Comparison of ENCODE assay signal across 2 cellular contexts in the genomic region with DNA sequence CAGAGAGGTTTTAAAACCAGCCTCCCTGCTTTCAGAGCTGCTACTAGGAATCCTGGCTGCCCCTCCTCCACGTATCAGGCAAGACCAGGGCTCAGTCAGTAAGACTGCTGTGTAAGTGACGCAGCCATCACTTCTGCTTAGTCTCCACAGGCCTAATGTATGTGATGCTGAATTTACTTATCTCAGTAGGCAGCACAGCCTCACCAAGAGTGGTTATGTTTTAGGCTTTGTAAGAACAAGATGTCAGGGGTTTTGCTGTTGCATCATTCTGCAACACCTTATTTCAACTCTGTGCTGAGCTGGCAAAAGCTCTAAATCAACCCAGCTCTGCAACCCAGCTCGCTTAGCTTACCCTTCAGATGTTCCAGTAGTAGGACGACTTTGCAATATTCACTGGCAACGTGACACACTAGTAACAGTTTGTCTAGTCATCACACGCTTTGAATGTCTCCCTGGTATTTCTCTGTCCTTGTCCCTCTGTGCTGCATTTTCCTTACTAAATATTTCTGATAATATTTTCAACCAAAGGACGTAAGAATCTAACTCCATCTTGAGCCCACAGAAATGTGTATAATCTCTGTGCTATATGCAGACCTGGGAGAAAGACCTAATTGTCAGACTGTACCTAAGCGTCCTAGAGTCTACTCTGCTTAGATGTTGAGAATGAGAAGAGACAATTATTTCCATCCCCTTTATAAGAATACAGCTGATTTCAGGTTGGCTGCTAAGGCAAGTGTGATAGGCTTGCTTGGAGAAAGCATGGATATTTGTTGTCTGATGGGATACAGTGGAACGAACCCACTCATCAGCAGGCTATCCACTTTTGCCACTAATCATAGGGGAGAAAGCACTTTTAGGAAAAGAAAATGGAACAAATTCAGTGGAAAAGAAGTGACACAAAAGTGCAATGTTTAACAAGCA.
TF ChIP-seq lines count a peak whose summit lies in the region.

No MANE protein-coding gene starts in this region.

TF ChIP-seq in liver, 16 proteins besides CTCF, POLR2A, EP300 and RAD21:
- TF ChIP-seq RXRA (IDR thresholded peaks at IDR 0.05) (peak; percentile 66 to 82), SP1 (IDR thresholded peaks at IDR 0.05) (peak; percentile 56), HNF4G (IDR thresholded peaks at IDR 0.05) (no peak), HNF4A (conservative IDR thresholded peaks at IDR 0.05) (peak; percentile 16 to 37), FOXA2 (IDR thresholded peaks at IDR 0.05) (peak; percentile 6), EGR1 (IDR thresholded peaks at IDR 0.05; ENCODE audit: low read depth in 2 of 2) (no peak), FOXA1 (IDR thresholded peaks at IDR 0.05) (no peak), REST (IDR thresholded peaks at IDR 0.05) (no peak)
- TF ChIP-seq, protein P1, sequence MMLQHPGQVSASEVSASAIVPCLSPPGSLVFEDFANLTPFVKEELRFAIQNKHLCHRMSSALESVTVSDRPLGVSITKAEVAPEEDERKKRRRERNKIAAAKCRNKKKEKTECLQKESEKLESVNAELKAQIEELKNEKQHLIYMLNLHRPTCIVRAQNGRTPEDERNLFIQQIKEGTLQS (IDR thresholded peaks at IDR 0.05): peak; percentile 82
- TF ChIP-seq, protein P2, sequence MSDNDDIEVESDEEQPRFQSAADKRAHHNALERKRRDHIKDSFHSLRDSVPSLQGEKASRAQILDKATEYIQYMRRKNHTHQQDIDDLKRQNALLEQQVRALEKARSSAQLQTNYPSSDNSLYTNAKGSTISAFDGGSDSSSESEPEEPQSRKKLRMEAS (IDR thresholded peaks at IDR 0.05): no peak

TF ChIP-seq in HepG2, 621 proteins besides CTCF, POLR2A, EP300 and RAD21:
- no peak for TF ChIP-seq NR1H2 (CRISPR knock-in tag; IDR thresholded peaks at IDR 0.05; ENCODE audit: borderline replicate concordance, low read depth)
- TF ChIP-seq HIVEP1 (CRISPR knock-in tag; IDR thresholded peaks at IDR 0.05): no peak
- TF ChIP-seq NCOA5 (CRISPR knock-in tag; IDR thresholded peaks at IDR 0.05): no peak
- no peak for TF ChIP-seq ZNF451 (CRISPR knock-in tag; IDR thresholded peaks at IDR 0.05)
- TF ChIP-seq TGIF2 (CRISPR knock-in tag; IDR thresholded peaks at IDR 0.05): no peak
- TF ChIP-seq ZNF782 (CRISPR knock-in tag; IDR thresholded peaks at IDR 0.05; ENCODE audit: borderline replicate concordance): no peak
- TF ChIP-seq SMAD1 (CRISPR knock-in tag; IDR thresholded peaks at IDR 0.05; ENCODE audit: borderline replicate concordance, low read depth): no peak
- TF ChIP-seq ARHGAP35 (CRISPR knock-in tag; IDR thresholded peaks at IDR 0.05; ENCODE audit: borderline replicate concordance): no peak
- no peak for TF ChIP-seq RFXANK (CRISPR knock-in tag; IDR thresholded peaks at IDR 0.05)
- TF ChIP-seq HDAC2 (CRISPR knock-in tag; IDR thresholded peaks at IDR 0.05): no peak
- TF ChIP-seq, protein P3, sequence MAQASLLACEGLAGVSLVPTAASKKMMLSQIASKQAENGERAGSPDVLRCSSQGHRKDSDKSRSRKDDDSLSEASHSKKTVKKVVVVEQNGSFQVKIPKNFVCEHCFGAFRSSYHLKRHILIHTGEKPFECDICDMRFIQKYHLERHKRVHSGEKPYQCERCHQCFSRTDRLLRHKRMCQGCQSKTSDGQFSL (CRISPR knock-in tag; IDR thresholded peaks at IDR 0.05): no peak
- TF ChIP-seq, protein P4, sequence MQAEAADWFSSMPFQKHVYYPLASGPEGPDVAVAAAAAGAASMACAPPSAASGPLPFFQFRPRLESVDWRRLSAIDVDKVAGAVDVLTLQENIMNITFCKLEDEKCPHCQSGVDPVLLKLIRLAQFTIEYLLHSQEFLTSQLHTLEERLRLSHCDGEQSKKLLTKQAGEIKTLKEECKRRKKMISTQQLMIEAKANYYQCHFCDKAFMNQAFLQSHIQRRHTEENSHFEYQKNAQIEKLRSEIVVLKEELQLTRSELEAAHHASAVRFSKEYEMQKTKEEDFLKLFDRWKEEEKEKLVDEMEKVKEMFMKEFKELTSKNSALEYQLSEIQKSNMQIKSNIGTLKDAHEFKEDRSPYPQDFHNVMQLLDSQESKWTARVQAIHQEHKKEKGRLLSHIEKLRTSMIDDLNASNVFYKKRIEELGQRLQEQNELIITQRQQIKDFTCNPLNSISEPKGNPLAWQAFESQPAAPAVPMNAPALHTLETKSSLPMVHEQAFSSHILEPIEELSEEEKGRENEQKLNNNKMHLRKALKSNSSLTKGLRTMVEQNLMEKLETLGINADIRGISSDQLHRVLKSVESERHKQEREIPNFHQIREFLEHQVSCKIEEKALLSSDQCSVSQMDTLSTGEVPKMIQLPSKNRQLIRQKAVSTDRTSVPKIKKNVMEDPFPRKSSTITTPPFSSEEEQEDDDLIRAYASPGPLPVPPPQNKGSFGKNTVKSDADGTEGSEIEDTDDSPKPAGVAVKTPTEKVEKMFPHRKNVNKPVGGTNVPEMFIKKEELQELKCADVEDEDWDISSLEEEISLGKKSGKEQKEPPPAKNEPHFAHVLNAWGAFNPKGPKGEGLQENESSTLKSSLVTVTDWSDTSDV (CRISPR knock-in tag; IDR thresholded peaks at IDR 0.05): no peak
- TF ChIP-seq ZC3H4 (CRISPR knock-in tag; IDR thresholded peaks at IDR 0.05; ENCODE audit: borderline replicate concordance): no peak
- no peak for TF ChIP-seq HHEX (CRISPR knock-in tag; IDR thresholded peaks at IDR 0.05)
- TF ChIP-seq SETDB1 (CRISPR knock-in tag; IDR thresholded peaks at IDR 0.05; ENCODE audit: borderline replicate concordance): no peak
